Comparison of ENCODE assay signal across 18 cellular contexts in genomic region chr10:70190102-70190501, GRCh38. TPM values are rescaled to one million over a fixed set of nuclear protein-coding genes. Genes with fewer than 3 reads are reported as not detected.
A peak's percentile ranks its signal among the peaks of the same experiment; 100 is the strongest.
DNase-seq lines count a peak whose midpoint lies in the region; TF ChIP-seq lines count a peak whose summit lies in the region.
"Had no signal": no experiment of that assay in that cellular context is flagged by ENCODE, and none has a peak within 500 bp of the region (broad histone marks: within the 10 kb centered on the region; RNA-seq: fewer than 3 reads in every experiment).

No MANE protein-coding gene starts in this region.

- H3K9me3 Mint-ChIP-seq in MCF 10A (ENCODE audit: unreplicated experiment) (no peaks in the 10 kb centered on the region), neural progenitor cell (no peaks in the 10 kb centered on the region)
- H3K9me3 Mint-ChIP-seq: CD4-positive, alpha-beta T cell had no signal

- H3K4me3 Mint-ChIP-seq in MCF 10A (ENCODE audit: unreplicated experiment) (no peak overlapping the region), neural progenitor cell (no peak overlapping the region)
- H3K4me3 Mint-ChIP-seq: CD4-positive, alpha-beta T cell had no signal

- intact Hi-C loops in MCF 10A (cut with micrococcal nuclease) (no loop called here), breast epithelium (cut with DNase I; ENCODE audit: low total_unique reads) (no loop called here), colonic mucosa (cut with DNase I) (no loop called here), vagina (cut with DNase I) (no loop called here)

- H3F3A ChIP-seq in neural progenitor cell (ENCODE audit: low read depth) = no peaks in the 10 kb centered on the region

- BruUV-seq in MCF 10A (replicated peaks; lab: Mats Ljungman, UMichigan) = no TSS peak

- H3K27ac ChIP-seq in breast epithelium (peak overlapping the region in 1 of 2 donors; percentile 55), colonic mucosa (peak overlapping the region; percentile 3), neural progenitor cell (no peak overlapping the region), vagina (peak overlapping the region; percentile 44)
- H3K27ac ChIP-seq: 22Rv1 had no signal

- CTCF ChIA-PET in MCF 10A (lab: Yijun Ruan, JAX) = interaction anchor here (3.9 kb wide), 1 partner anchor 44 kb away, joined by 17 read pairs; the partner anchor contains the start of gene TYSND1

- H3K4me1 Mint-ChIP-seq in MCF 10A (ENCODE audit: insufficient read depth, unreplicated experiment) (peaks cover 47% of the 10 kb centered on the region), neural progenitor cell (no peaks in the 10 kb centered on the region)

- POLR2A ChIA-PET in MCF 10A (lab: Yijun Ruan, JAX) = interaction anchor here (0.7 to 6.4 kb wide), 7 partner anchors 11 to 215 kb away, joined by 3 to 153 read pairs (median 22); partner anchors contain the start of genes EIF4EBP2, PPA1, SAR1A and TYSND1

- H3K27ac Mint-ChIP-seq in MCF 10A (ENCODE audit: low read depth, unreplicated experiment) (peak overlapping the region; percentile 73), neural progenitor cell (peak overlapping the region; percentile 21)
- H3K27ac Mint-ChIP-seq: CD4-positive, alpha-beta T cell had no signal

- H3K9ac ChIP-seq in colonic mucosa (ENCODE audit: low read depth in 2 of 2, low read length in 2 of 2) = no peak overlapping the region
- no peak overlapping the region for H3K9ac ChIP-seq in neural progenitor cell

- H3K36me3 ChIP-seq in breast epithelium = no peaks in the 10 kb centered on the region
- H3K36me3 ChIP-seq in colonic mucosa = no peaks in the 10 kb centered on the region
- no peaks in the 10 kb centered on the region for H3K36me3 ChIP-seq in neural progenitor cell
- H3K36me3 ChIP-seq in vagina = no peaks in the 10 kb centered on the region
- H3K36me3 ChIP-seq: BE2C, MG63 had no signal

- H3K79me2 ChIP-seq in neural progenitor cell (ENCODE audit: low read depth) = no peaks in the 10 kb centered on the region

- H3K4me1 ChIP-seq in breast epithelium (no peaks in the 10 kb centered on the region), colonic mucosa (no peaks in the 10 kb centered on the region), neural progenitor cell (no peaks in the 10 kb centered on the region), vagina (peaks cover 7% of the 10 kb centered on the region)

- H3K4me3 ChIP-seq in breast epithelium = no peak overlapping the region
- H3K4me3 ChIP-seq in colonic mucosa = no peak overlapping the region
- no peak overlapping the region for H3K4me3 ChIP-seq in neural progenitor cell
- H3K4me3 ChIP-seq in vagina = no peak overlapping the region
- H3K4me3 ChIP-seq: MG63 had no signal

- TF ChIP-seq CTCF in MCF 10A (IDR thresholded peaks at IDR 0.05; ENCODE audit: unreplicated experiment) = no peak
- no peak for TF ChIP-seq CTCF in breast epithelium (IDR thresholded peaks at IDR 0.05)
- no peak for TF ChIP-seq CTCF in colonic mucosa (IDR thresholded peaks at IDR 0.05)
- no peak for TF ChIP-seq CTCF in neural progenitor cell (IDR thresholded peaks at IDR 0.05)
- no peak for TF ChIP-seq CTCF in vagina (IDR thresholded peaks at IDR 0.05)
- TF ChIP-seq CTCF in GM13976 (IDR thresholded peaks at IDR 0.05; ENCODE audit: borderline replicate concordance, control extremely low read depth, extremely low read depth, insufficient read depth, missing control alignments) = no peak

- H3K36me3 Mint-ChIP-seq in MCF 10A (ENCODE audit: insufficient read depth, unreplicated experiment) (peaks cover 6% of the 10 kb centered on the region), neural progenitor cell (no peaks in the 10 kb centered on the region)

- H2AFZ ChIP-seq in neural progenitor cell (replicated peaks) = no peak overlapping the region

- H3K27me3 Mint-ChIP-seq in MCF 10A (ENCODE audit: insufficient read depth, unreplicated experiment) (no peaks in the 10 kb centered on the region), neural progenitor cell (ENCODE audit: insufficient read depth, low read depth) (peaks cover 3% of the 10 kb centered on the region)
- H3K27me3 Mint-ChIP-seq: CD4-positive, alpha-beta T cell had no signal

- TF ChIP-seq POLR2A in breast epithelium (IDR thresholded peaks at IDR 0.05) (no peak), vagina (IDR thresholded peaks at IDR 0.05) (no peak), erythroblast (IDR thresholded peaks at IDR 0.05; ENCODE audit: low read length) (no peak)

- no peak overlapping the region for H3K4me2 ChIP-seq in neural progenitor cell

- H3K27me3 ChIP-seq in breast epithelium (no peaks in the 10 kb centered on the region), colonic mucosa (no peaks in the 10 kb centered on the region), neural progenitor cell (peaks cover 5% of the 10 kb centered on the region), vagina (no peaks in the 10 kb centered on the region)
- H3K27me3 ChIP-seq: BE2C, MG63 had no signal

- H4K20me1 ChIP-seq in neural progenitor cell (ENCODE audit: low read depth) = no peaks in the 10 kb centered on the region

- DNase-seq in MCF 10A (ENCODE audit: unreplicated experiment) (no peak), breast epithelium (ENCODE audit: low spot score in 2 of 2) (no peak), colonic mucosa (no peak), neural progenitor cell (ENCODE audit: low spot score) (no peak), vagina (ENCODE audit: extremely low spot score in 2 of 2) (no peak), GM13976 (ENCODE audit: low spot score) (no peak), occipital lobe (lab: John Stamatoyannopoulos, UW) (no peak), erythroblast (lab: John Stamatoyannopoulos, UW) (no peak)
- DNase-seq: BE2C; CD4-positive, alpha-beta T cell; DMS79; GOT3; MG63; NCI-H1092; NCI-H146; NCI-H2081 treated with DMSO at 0.1 percent for 48 hours; NCI-H510A had no signal

- in situ Hi-C loops in GM13976 (cut with MboI; ENCODE audit: low sequenced_read_pairs, unreplicated experiment) = no loop called here

- H3K9me3 ChIP-seq in breast epithelium = no peaks in the 10 kb centered on the region
- H3K9me3 ChIP-seq in colonic mucosa = no peaks in the 10 kb centered on the region
- H3K9me3 ChIP-seq in neural progenitor cell (ENCODE audit: low read depth) = no peaks in the 10 kb centered on the region
- no peaks in the 10 kb centered on the region for H3K9me3 ChIP-seq in vagina
- H3K9me3 ChIP-seq: BE2C, MG63 had no signal

RNA-seq across cellular contexts. Expression of gene SAR1A, which starts 19.8 kb away (rescaled TPM):
- total RNA-seq in MCF 10A (2022) (132 and 152 TPM in 2 replicates), breast epithelium (10 to 100 TPM; 87.5 to 95.4 (median 95.4) TPM), colonic mucosa (10 to 100 TPM; 83.4 to 89.9 TPM), neural progenitor cell (ENCODE audit: low replicate concordance) (93.5 and 147 TPM in 2 replicates), vagina (57.9 TPM), occipital lobe (182 TPM)

RNA-seq across cellular contexts. Expression of gene PPA1, which starts 43.1 kb away (rescaled TPM):
- total RNA-seq in MCF 10A (2022) = 221 and 293 TPM in 2 replicates
- total RNA-seq in breast epithelium = 100 to 1,000 TPM in 2 of 3 donors, 10 to 100 TPM in 1; 86.9 to 174 (median 164) TPM
- total RNA-seq in colonic mucosa = 100 to 1,000 TPM; 180 to 186 TPM
- total RNA-seq in neural progenitor cell (ENCODE audit: low replicate concordance) = 134 and 203 TPM in 2 replicates
- 79.3 TPM for total RNA-seq in vagina
- total RNA-seq in occipital lobe = 296 TPM

RNA-seq across cellular contexts. Expression of gene TYSND1, which starts 43.6 kb away (rescaled TPM):
- total RNA-seq in MCF 10A (2022) (14.6 and 16.5 TPM in 2 replicates), breast epithelium (10 to 100 TPM; 12.5 to 19.9 (median 19.7) TPM), colonic mucosa (10 to 100 TPM; 13.1 to 23.8 TPM), neural progenitor cell (ENCODE audit: low replicate concordance) (7.7 and 17.4 TPM in 2 replicates), vagina (15.7 TPM), occipital lobe (7.3 TPM)

RNA-seq across cellular contexts. Expression of gene AIFM2, which starts 57.5 kb away (rescaled TPM):
- total RNA-seq in MCF 10A (2022) = 19.2 and 21.9 TPM in 2 replicates
- total RNA-seq in breast epithelium = 10 to 100 TPM; 14.3 to 42.1 (median 33.1) TPM
- total RNA-seq in colonic mucosa = 10 to 100 TPM; 15.4 to 25.7 TPM
- total RNA-seq in neural progenitor cell (ENCODE audit: low replicate concordance) = 1.1 and 1.3 TPM in 2 replicates
- 10.6 TPM for total RNA-seq in vagina
- total RNA-seq in occipital lobe = 5.5 TPM
